ENCODE assay signal across 24 cellular contexts in the genomic region with DNA sequence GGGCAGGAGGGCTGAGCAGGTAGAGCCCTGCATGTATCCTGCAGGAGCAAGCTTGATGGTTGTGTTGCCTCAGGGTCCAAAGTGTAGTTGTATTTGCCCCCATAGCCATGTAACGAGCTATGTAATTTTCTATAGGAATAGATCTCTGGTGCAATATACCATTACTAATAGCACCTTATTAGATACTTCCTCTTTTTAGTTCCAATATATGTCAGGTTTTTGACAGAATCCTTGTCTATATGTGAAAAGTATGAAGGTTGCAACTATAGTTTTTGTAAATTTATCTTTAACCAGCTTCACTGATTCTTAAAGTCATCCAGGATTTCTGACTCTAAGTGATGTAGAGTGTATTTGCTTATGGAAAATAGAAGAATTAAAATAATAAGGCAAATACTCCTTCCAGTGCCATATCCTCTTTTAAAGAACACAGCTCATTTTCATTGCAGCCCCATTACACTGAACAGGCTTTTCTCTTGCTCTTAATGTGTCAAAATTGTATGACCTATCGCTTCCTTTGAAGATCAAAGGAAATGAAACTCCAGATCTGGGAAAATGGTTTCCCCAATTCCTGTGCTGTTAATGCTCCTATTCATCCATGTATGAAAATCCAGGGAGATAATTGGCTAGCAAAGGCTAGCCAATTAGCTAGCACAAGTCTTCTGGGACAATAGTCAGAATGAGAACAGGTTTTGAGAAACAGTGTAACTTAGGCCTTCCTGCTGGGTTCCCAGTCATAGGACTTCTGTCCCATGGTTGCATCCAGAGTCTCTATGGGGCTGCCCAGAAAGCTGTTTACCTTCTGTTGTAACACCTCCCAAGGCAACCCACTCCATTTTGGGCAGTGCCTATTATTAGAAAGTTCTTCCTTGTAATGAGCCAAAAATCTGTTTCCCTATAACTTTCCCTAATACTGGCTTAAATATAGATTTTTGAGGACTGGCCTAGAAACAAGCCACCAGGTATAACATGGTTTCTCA.
DNase-seq lines count a peak whose midpoint lies in the region; ATAC-seq, FAIRE-seq and TF ChIP-seq lines count a peak whose summit lies in the region.
"Had no signal": no experiment of that assay in that cellular context is flagged by ENCODE, and none has a peak within 500 bp of the region (broad histone marks: within the 10 kb centered on the region; RNA-seq: fewer than 3 reads in every experiment).

No MANE protein-coding gene starts in this region.

- H3K4me3 ChIP-seq in pancreas, result no peak overlapping the region
- H3K4me3 ChIP-seq: HAP-1, SJCRH30 had no signal

- intact Hi-C loops in pancreas (cut with DNase I), result no loop called here

- no peaks in the 10 kb centered on the region for H3K36me3 ChIP-seq in pancreas
- H3K36me3 ChIP-seq: HAP-1, SJCRH30 had no signal

- no peak for TF ChIP-seq CTCF in pancreas (IDR thresholded peaks at IDR 0.05)

- peaks cover 0 to 1% (median 0%) of the 10 kb centered on the region in 4 donors for H3K27me3 ChIP-seq in pancreas
- H3K27me3 ChIP-seq: SJCRH30 had no signal

- no peak for DNase-seq in GM12892 (ENCODE audit: insufficient read length)
- DNase-seq in OCI-M1 (lab: John Stamatoyannopoulos, UW), result peak; percentile 14
- no peak for DNase-seq in pancreas
- DNase-seq in activated CD8-positive, alpha-beta memory T cell treated with anti-CD3 and anti-CD28 coated beads for 24 hours, result no peak
- no peak for DNase-seq in foreskin melanocyte
- DNase-seq: activated CD4-positive, CD25-positive, alpha-beta regulatory T cell treated with anti-CD3 and anti-CD28 coated beads, Interleukin-2, amount 50 U/mL, for 72 hours; activated CD8-positive, alpha-beta T cell treated with anti-CD3 and anti-CD28 coated beads, Interleukin-2, amount 10 ng/mL, durations not matched to agents 7 days and 5 days; activated effector memory CD4-positive, alpha-beta T cell treated with anti-CD3 and anti-CD28 coated beads, Interleukin-2, amount 50 U/mL, for 16 hours; naive thymus-derived CD4-positive, alpha-beta T cell; NCI-H1417 treated with DMSO at 0.1 percent for 48 hours; NCI-H510A; NK-92 treated with Interleukin-12 subunit alpha and Interleukin-12 subunit beta, amount 100 ng/mL, for 24 hours; nucleus accumbens; SJCRH30; stimulated activated CD4-positive, alpha-beta T cell treated with anti-CD3 and anti-CD28 coated beads, Interleukin-4, amount 100 ng/mL, for 1 hour had no signal

- H3K9me3 ChIP-seq in pancreas, result no peaks in the 10 kb centered on the region
- H3K9me3 ChIP-seq: HAP-1, SJCRH30 had no signal

- 86 to 94% methylated on average over 2 of the region's 2 CpGs for WGBS in pancreas, 2 donors

- ATAC-seq in GM19395 (IDR thresholded peaks at IDR 0.05; ENCODE audit: unreplicated experiment) (peak; percentile 54), pancreas (no peak), HG03521 (IDR thresholded peaks at IDR 0.05; ENCODE audit: unreplicated experiment) (no peak)
- ATAC-seq: activated CD8-positive, alpha-beta T cell treated with anti-CD3 and anti-CD28 coated beads, Interleukin-2, amount 10 ng/mL, durations not matched to agents 7 days and 5 days; naive thymus-derived CD4-positive, alpha-beta T cell; Panc1; stimulated activated memory B cell treated with anti-CD40 and anti-IgM and Interleukin-4, amounts not matched to agents 10 μg/mL and 1 μg/mL and 100 μg/mL, for 72 hours had no signal

- H3K4me1 ChIP-seq in pancreas, result no peaks in the 10 kb centered on the region
- H3K4me1 ChIP-seq: HAP-1, SJCRH30 had no signal

- FAIRE-seq in GM12892 (lab: Jason Lieb, UNC) (peak; percentile 5), pancreas (lab: Jason Lieb, UNC) (peak; percentile 66)
- FAIRE-seq: GM18507, TTC549 had no signal

- no peak for TF ChIP-seq POLR2A in GM12892 (IDR thresholded peaks at IDR 0.05; ENCODE audit: low read depth, low read length)

- H3K27ac ChIP-seq in pancreas, result no peak overlapping the region
- H3K27ac ChIP-seq: C4-2B, epithelial cell of prostate, SJCRH30 had no signal
